ENCODE assay signal across 17 cellular contexts in the genomic region with DNA sequence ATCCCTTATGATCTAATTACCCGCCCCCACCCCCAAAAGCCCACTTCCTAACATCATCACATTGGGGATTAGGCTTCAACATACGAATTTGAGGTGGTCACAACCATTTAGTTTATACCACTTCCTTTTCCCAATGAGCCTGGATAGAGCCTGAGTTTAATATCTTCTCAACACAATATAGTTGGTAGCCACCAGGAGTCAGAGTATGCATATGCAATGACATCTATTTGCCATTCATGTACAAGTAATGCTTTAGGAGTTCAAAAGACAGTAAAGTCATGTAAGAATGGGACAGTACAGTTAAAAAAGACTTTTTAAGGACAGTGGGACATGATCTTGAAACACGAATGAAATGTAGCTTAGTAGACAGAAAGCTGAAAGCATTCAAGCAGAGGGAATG.
DNase-seq lines count a peak whose midpoint lies in the region; ATAC-seq and TF ChIP-seq lines count a peak whose summit lies in the region.
"Had no signal": no experiment of that assay in that cellular context is flagged by ENCODE, and none has a peak within 500 bp of the region (broad histone marks: within the 10 kb centered on the region; RNA-seq: fewer than 3 reads in every experiment).

No MANE protein-coding gene starts in this region.

- no peak overlapping the region for H3K27ac ChIP-seq in suprapubic skin
- H3K27ac ChIP-seq: C4-2B, gastroesophageal sphincter had no signal

- H3K4me3 Mint-ChIP-seq in HFFc6 (no peak overlapping the region), endothelial cell (ENCODE audit: unreplicated experiment) (no peak overlapping the region)
- H3K4me3 Mint-ChIP-seq: activated CD8-positive, alpha-beta memory T cell treated with anti-CD3 and anti-CD28 coated beads, Interleukin-2, amount 10 ng/mL, durations not matched to agents 7 days and 5 days; nephron; T-helper 17 cell had no signal

- ATAC-seq in GM18502 (IDR thresholded peaks at IDR 0.05; ENCODE audit: poor library complexity, unreplicated experiment), result no peak
- ATAC-seq: activated CD8-positive, alpha-beta memory T cell treated with anti-CD3 and anti-CD28 coated beads, Interleukin-2, amount 10 ng/mL, durations not matched to agents 7 days and 5 days; gastroesophageal sphincter; T-helper 17 cell had no signal

- peak; percentile 45 for TF ChIP-seq CTCF in AG09309 (IDR thresholded peaks at IDR 0.05; ENCODE audit: control insufficient read depth, insufficient read depth, low read depth, low read length, missing control alignments)
- peak; percentile 72 for TF ChIP-seq CTCF in HFFc6 (IDR thresholded peaks at IDR 0.05)
- TF ChIP-seq CTCF in astrocyte of the cerebellum (IDR thresholded peaks at IDR 0.05; ENCODE audit: low read depth, low read length, missing control alignments), result peak; percentile 13
- TF ChIP-seq CTCF in fibroblast of villous mesenchyme (IDR thresholded peaks at IDR 0.05; ENCODE audit: insufficient read depth, low read depth, low read length), result peak; percentile 33
- TF ChIP-seq CTCF in suprapubic skin (IDR thresholded peaks at IDR 0.05), result no peak
- TF ChIP-seq CTCF in endothelial cell (IDR thresholded peaks at IDR 0.05; ENCODE audit: unreplicated experiment), result no peak

- no peaks in the 10 kb centered on the region; the same call in 1 of the 2 replicates for H3K27me3 Mint-ChIP-seq in HFFc6 (ENCODE audit: insufficient read depth)
- no peaks in the 10 kb centered on the region for H3K27me3 Mint-ChIP-seq in endothelial cell (ENCODE audit: unreplicated experiment)
- H3K27me3 Mint-ChIP-seq: activated CD8-positive, alpha-beta memory T cell treated with anti-CD3 and anti-CD28 coated beads, Interleukin-2, amount 10 ng/mL, durations not matched to agents 7 days and 5 days had no signal

- H3K36me3 Mint-ChIP-seq in HFFc6 (ENCODE audit: low read depth) (no peaks in the 10 kb centered on the region), endothelial cell (ENCODE audit: low read depth, unreplicated experiment) (no peaks in the 10 kb centered on the region)
- H3K36me3 Mint-ChIP-seq: activated CD8-positive, alpha-beta memory T cell treated with anti-CD3 and anti-CD28 coated beads, Interleukin-2, amount 10 ng/mL, durations not matched to agents 7 days and 5 days had no signal

- H3K4me1 Mint-ChIP-seq in HFFc6 (ENCODE audit: low read depth), result no peaks in the 10 kb centered on the region; the same call in 1 of the 2 replicates
- no peaks in the 10 kb centered on the region for H3K4me1 Mint-ChIP-seq in endothelial cell (ENCODE audit: unreplicated experiment)
- H3K4me1 Mint-ChIP-seq: activated CD8-positive, alpha-beta memory T cell treated with anti-CD3 and anti-CD28 coated beads, Interleukin-2, amount 10 ng/mL, durations not matched to agents 7 days and 5 days; nephron; T-helper 17 cell had no signal

- H3K4me3 ChIP-seq in AG09309 (ENCODE audit: control insufficient read depth, low read depth, low read length) (no peak overlapping the region), astrocyte of the cerebellum (ENCODE audit: low read depth, low read length) (no peak overlapping the region), fibroblast of villous mesenchyme (ENCODE audit: low read depth, low read length) (no peak overlapping the region), suprapubic skin (no peak overlapping the region)
- H3K4me3 ChIP-seq: gastroesophageal sphincter had no signal

- H3K27me3 ChIP-seq in suprapubic skin, result no peaks in the 10 kb centered on the region
- H3K27me3 ChIP-seq: gastroesophageal sphincter had no signal

- H3K27ac Mint-ChIP-seq in HFFc6 (no peak overlapping the region), endothelial cell (ENCODE audit: unreplicated experiment) (no peak overlapping the region)
- H3K27ac Mint-ChIP-seq: activated CD8-positive, alpha-beta memory T cell treated with anti-CD3 and anti-CD28 coated beads, Interleukin-2, amount 10 ng/mL, durations not matched to agents 7 days and 5 days; nephron; T-helper 17 cell had no signal

- WGBS in suprapubic skin, result 71% methylated on average over 3 of the region's 3 CpGs

- no peaks in the 10 kb centered on the region for H3K4me1 ChIP-seq in suprapubic skin
- H3K4me1 ChIP-seq: gastroesophageal sphincter had no signal

- TF ChIP-seq POLR2A in suprapubic skin (IDR thresholded peaks at IDR 0.05), result no peak

- no peaks in the 10 kb centered on the region for H3K9me3 ChIP-seq in suprapubic skin

- H3K36me3 ChIP-seq in suprapubic skin, result no peaks in the 10 kb centered on the region
- H3K36me3 ChIP-seq: gastroesophageal sphincter had no signal

- H3K9me3 Mint-ChIP-seq in HFFc6 (no peaks in the 10 kb centered on the region), endothelial cell (ENCODE audit: unreplicated experiment) (no peaks in the 10 kb centered on the region)

- in situ Hi-C loops in astrocyte of the cerebellum (cut with HindIII; ENCODE audit: low sequenced_read_pairs), result no loop called here

- peak; percentile 8 for DNase-seq in AG09309 (ENCODE audit: low read depth)
- peak; percentile 48 for DNase-seq in HFFc6
- DNase-seq in astrocyte of the cerebellum (ENCODE audit: low read depth), result no peak
- DNase-seq in fibroblast of villous mesenchyme (ENCODE audit: low read depth), result peak; percentile 26
- no peak for DNase-seq in suprapubic skin (ENCODE audit: low spot score in 2 of 2)
- no peak for DNase-seq in GM19238 (ENCODE audit: insufficient read length, low spot score)
- no peak for DNase-seq in endothelial cell (ENCODE audit: low spot score)
- DNase-seq: activated CD8-positive, alpha-beta memory T cell treated with anti-CD3 and anti-CD28 coated beads, Interleukin-2, amount 10 ng/mL, durations not matched to agents 7 days and 5 days; activated effector memory CD4-positive, alpha-beta T cell treated with Interleukin-2 at 50 U/mL for 16 hours; aorta; NCI-H2029; NCI-H69; T-helper 17 cell had no signal

- no peak for TF ChIP-seq EP300 in suprapubic skin (IDR thresholded peaks at IDR 0.05)

Comparison
In these comparisons a context has a peak if more than half of its experiments do, and no peak if none do; other contexts are left out.
1. DNase-seq: peak in AG09309 (single experiment), HFFc6 (single experiment) and fibroblast of villous mesenchyme (single experiment); none in astrocyte of the cerebellum (single experiment), suprapubic skin (0 of 2), GM19238 (single experiment) and endothelial cell (single experiment).
2. CTCF ChIP-seq: peak in AG09309 (single experiment), HFFc6 (single experiment), astrocyte of the cerebellum (single experiment) and fibroblast of villous mesenchyme (single experiment); none in suprapubic skin (0 of 2) and endothelial cell (single experiment).